ENCODE assay signal across 22 cellular contexts in the genomic region with DNA sequence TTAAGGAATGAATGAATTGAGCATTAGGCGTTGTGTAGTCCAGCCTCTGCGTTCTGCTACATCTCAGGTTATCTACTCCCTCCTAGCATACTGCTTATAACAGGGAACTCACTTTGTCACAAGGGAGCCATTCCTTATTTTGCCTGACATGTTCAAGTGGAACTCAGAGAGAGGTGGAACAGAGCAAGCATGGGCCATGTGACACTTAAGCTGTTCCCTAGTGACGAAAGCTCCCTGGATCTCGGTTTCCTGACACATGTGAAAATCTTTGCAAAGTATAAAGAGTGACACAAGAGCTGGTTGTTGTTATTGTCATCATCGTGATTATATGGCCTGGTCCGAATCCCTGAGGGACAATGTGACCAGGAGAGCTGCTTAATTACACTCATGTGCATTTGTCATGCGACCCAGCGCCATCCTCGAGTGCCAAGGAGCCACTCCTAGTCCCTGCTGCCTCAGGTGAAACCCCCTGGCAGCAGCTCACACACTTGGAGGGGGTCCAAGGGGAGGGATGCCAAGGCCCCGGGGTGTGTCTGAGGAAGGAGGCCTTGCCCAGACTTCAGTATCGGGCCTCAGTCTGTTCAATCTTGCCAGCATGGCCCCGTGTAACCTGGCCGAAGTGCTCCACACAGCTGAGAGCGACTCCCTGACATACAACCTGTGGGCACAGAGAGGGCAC.
DNase-seq lines count a peak whose midpoint lies in the region; ATAC-seq and TF ChIP-seq lines count a peak whose summit lies in the region.
"Had no signal": no experiment of that assay in that cellular context is flagged by ENCODE, and none has a peak within 500 bp of the region (broad histone marks: within the 10 kb centered on the region; RNA-seq: fewer than 3 reads in every experiment).

No MANE protein-coding gene starts in this region.

- TF ChIP-seq CTCF in psoas muscle (IDR thresholded peaks at IDR 0.05), result no peak

- H3K27ac ChIP-seq in psoas muscle, result no peak overlapping the region
- H3K27ac ChIP-seq: A549, ascending aorta, Peyer's patch, SK-N-MC, VCaP had no signal

- no peaks in the 10 kb centered on the region for H3K36me3 ChIP-seq in psoas muscle (ENCODE audit: insufficient read depth in 1 of 2, low read depth in 1 of 2)
- H3K36me3 ChIP-seq: ascending aorta, BE2C, Peyer's patch had no signal

- ATAC-seq in left cardiac atrium, result peak; percentile 44 to 59
- ATAC-seq in psoas muscle, result peak; percentile 69 to 93 (median 80)
- ATAC-seq in GM18511 (IDR thresholded peaks at IDR 0.05; ENCODE audit: unreplicated experiment), result no peak
- ATAC-seq: A549; activated naive CD4-positive, alpha-beta T cell treated with anti-CD3 and anti-CD28 coated beads, Interleukin-2, amount 50 U/mL, for 72 hours; K562 had no signal

- intact Hi-C loops in left cardiac atrium (cut with DNase I), result no loop called here
- intact Hi-C loops in psoas muscle (cut with DNase I), result no loop called here

- no peaks in the 10 kb centered on the region for H3K4me1 ChIP-seq in psoas muscle
- H3K4me1 ChIP-seq: A549, ascending aorta, BE2C, Peyer's patch had no signal

- H3K9me3 ChIP-seq in psoas muscle, result no peaks in the 10 kb centered on the region
- H3K9me3 ChIP-seq: A549, ascending aorta, BE2C, Peyer's patch had no signal

- H3K4me3 ChIP-seq in psoas muscle, result no peak overlapping the region
- H3K4me3 ChIP-seq: A549, ascending aorta, K562, Peyer's patch, SK-N-MC had no signal

- no peaks in the 10 kb centered on the region for H3K27me3 ChIP-seq in psoas muscle (ENCODE audit: insufficient read depth in 3 of 3, low read length in 2 of 3)
- H3K27me3 ChIP-seq: ascending aorta, BE2C, Peyer's patch had no signal

- 24 to 65% (median 50%) methylated on average over 13 to 14 of the region's 14 CpGs for WGBS in psoas muscle, 3 donors

- DNase-seq in NCI-H2029 (lab: John Stamatoyannopoulos, UW), result peak; percentile 21
- no peak for DNase-seq in NCI-H2029 treated with DMSO at 0.1 percent for 48 hours (lab: John Stamatoyannopoulos, UW)
- DNase-seq in NCI-H187 (lab: John Stamatoyannopoulos, UW), result peak; percentile 32 to 39
- DNase-seq in left cardiac atrium, result no peak
- peak; percentile 16 to 79 for DNase-seq in psoas muscle
- no peak for DNase-seq in SIG-M5 treated with dmso at 0.1 percent for 504 hours (lab: John Stamatoyannopoulos, UW; ENCODE audit: unreplicated experiment)
- no peak for DNase-seq in NK-92 (lab: John Stamatoyannopoulos, UW; ENCODE audit: unreplicated experiment)
- DNase-seq: activated CD4-positive, alpha-beta T cell treated with anti-CD3 and anti-CD28 coated beads, Interleukin-2, amount 50 U/mL, for 1 hour; BE2C; MM.1S; NCI-H2227 treated with DMSO at 0.1 percent for 48 hours; occipital lobe; retina; stimulated activated CD4-positive, alpha-beta T cell treated with anti-CD3 and anti-CD28 coated beads, Interleukin-12 subunit alpha, Interleukin-12 subunit beta, amount 100 ng/mL, for 4 hours had no signal

Comparison
In these comparisons a context has a peak if more than half of its experiments do, and no peak if none do; other contexts are left out.
1. DNase-seq: peak in NCI-H2029 (single experiment), NCI-H187 (2 of 2) and psoas muscle (2 of 2); none in NCI-H2029 treated with DMSO at 0.1 percent for 48 hours (single experiment), left cardiac atrium (single experiment), SIG-M5 treated with dmso at 0.1 percent for 504 hours (single experiment) and NK-92 (single experiment).